Comparison of ENCODE assay signal across 8 cellular contexts in the genomic region with DNA sequence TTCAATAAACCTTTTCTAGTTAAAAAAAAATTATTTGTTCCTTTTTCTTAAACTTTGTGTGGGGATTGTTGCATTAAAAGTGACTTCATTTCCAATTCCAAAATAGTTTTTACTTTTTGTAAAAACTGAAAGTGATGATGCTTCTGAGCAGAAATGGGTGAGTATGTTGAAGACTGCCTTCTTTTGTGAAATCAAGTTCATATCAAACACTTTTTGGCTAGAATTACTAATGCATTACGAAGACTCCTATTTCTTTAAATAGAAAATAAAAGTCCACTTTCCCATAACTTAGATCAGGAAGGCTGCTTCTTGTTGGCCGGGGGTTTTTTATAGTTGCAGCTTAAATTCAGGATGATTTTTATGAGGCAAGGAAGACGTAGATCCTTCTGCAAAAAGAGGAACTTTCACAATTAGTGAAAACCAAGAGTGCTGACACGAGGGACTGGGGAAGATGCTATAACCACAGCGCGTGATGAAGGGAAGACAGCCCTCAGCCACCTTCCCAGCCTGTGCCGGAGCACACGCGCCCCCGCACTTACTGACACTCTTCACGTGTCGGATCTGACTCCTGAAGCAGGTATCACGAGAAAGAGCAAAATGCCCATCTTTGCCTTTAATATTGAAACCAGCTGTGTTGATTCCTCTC.
DNase-seq lines count a peak whose midpoint lies in the region; ATAC-seq and TF ChIP-seq lines count a peak whose summit lies in the region.

No MANE protein-coding gene starts in this region.

- no TSS peak for BruUV-seq in MCF 10A (replicated peaks; lab: Mats Ljungman, UMichigan)

- peaks cover 33% of the 10 kb centered on the region for H3K4me1 Mint-ChIP-seq in activated T-cell treated with anti-CD3 and anti-CD28 coated beads, Interleukin-2, amount 50 U/mL, for 72 hours (ENCODE audit: low read depth)
- no peaks in the 10 kb centered on the region for H3K4me1 Mint-ChIP-seq in MCF 10A (ENCODE audit: insufficient read depth, unreplicated experiment)

- peak; percentile 35 to 55 for DNase-seq in activated T-cell treated with anti-CD3 and anti-CD28 coated beads, Interleukin-2, amount 50 U/mL, for 72 hours
- peak; percentile 22 for DNase-seq in putamen (ENCODE audit: low spot score)
- DNase-seq in MCF 10A (ENCODE audit: unreplicated experiment): no peak
- no peak for DNase-seq in DMS153 treated with DMSO at 0.1 percent for 48 hours (lab: John Stamatoyannopoulos, UW; ENCODE audit: unreplicated experiment)
- DNase-seq in germinal center (ENCODE audit: low spot score): no peak
- no peak for DNase-seq in iPS-NIHi7 (ENCODE audit: extremely low spot score)

- ATAC-seq in GM18505 (IDR thresholded peaks at IDR 0.05; ENCODE audit: unreplicated experiment): peak; percentile 66
- peak; percentile 54 for ATAC-seq in HG03432 (IDR thresholded peaks at IDR 0.05; ENCODE audit: unreplicated experiment)
- ATAC-seq in activated T-cell treated with anti-CD3 and anti-CD28 coated beads, Interleukin-2, amount 50 U/mL, for 72 hours (replicated peaks in 1 of 2): peak; percentile 76 to 87

- H3K27me3 Mint-ChIP-seq in activated T-cell treated with anti-CD3 and anti-CD28 coated beads, Interleukin-2, amount 50 U/mL, for 72 hours (ENCODE audit: low read depth): peaks cover 81% of the 10 kb centered on the region
- no peaks in the 10 kb centered on the region for H3K27me3 Mint-ChIP-seq in MCF 10A (ENCODE audit: insufficient read depth, unreplicated experiment)

- no peak for TF ChIP-seq POLR2A in GM18505 (IDR thresholded peaks at IDR 0.05; ENCODE audit: borderline replicate concordance, extremely low read depth, insufficient read depth, insufficient read length)

- POLR2A ChIA-PET in MCF 10A (lab: Yijun Ruan, JAX): no interaction called here

- no peak for TF ChIP-seq CTCF in MCF 10A (IDR thresholded peaks at IDR 0.05; ENCODE audit: unreplicated experiment)

- no peaks in the 10 kb centered on the region for H3K36me3 Mint-ChIP-seq in activated T-cell treated with anti-CD3 and anti-CD28 coated beads, Interleukin-2, amount 50 U/mL, for 72 hours (ENCODE audit: insufficient read depth in 2 of 2)
- no peaks in the 10 kb centered on the region for H3K36me3 Mint-ChIP-seq in MCF 10A (ENCODE audit: insufficient read depth, unreplicated experiment)

- CTCF ChIA-PET in MCF 10A (lab: Yijun Ruan, JAX): interaction anchor here (0.6 kb wide), 1 partner anchor 9 kb away, joined by 3 read pairs; no protein-coding TSS in a partner anchor

- no peak overlapping the region for H3K27ac Mint-ChIP-seq in activated T-cell treated with anti-CD3 and anti-CD28 coated beads, Interleukin-2, amount 50 U/mL, for 72 hours
- H3K27ac Mint-ChIP-seq in MCF 10A (ENCODE audit: low read depth, unreplicated experiment): no peak overlapping the region

- peak overlapping the region; percentile 37 to 82 for H3K4me3 Mint-ChIP-seq in activated T-cell treated with anti-CD3 and anti-CD28 coated beads, Interleukin-2, amount 50 U/mL, for 72 hours
- no peak overlapping the region for H3K4me3 Mint-ChIP-seq in MCF 10A (ENCODE audit: unreplicated experiment)

- H3K9me3 Mint-ChIP-seq in activated T-cell treated with anti-CD3 and anti-CD28 coated beads, Interleukin-2, amount 50 U/mL, for 72 hours: no peaks in the 10 kb centered on the region
- H3K9me3 Mint-ChIP-seq in MCF 10A (ENCODE audit: unreplicated experiment): no peaks in the 10 kb centered on the region

- intact Hi-C loops in MCF 10A (cut with micrococcal nuclease): no loop called here

Comparison
In these comparisons a context has a peak if more than half of its experiments do, and no peak if none do; other contexts are left out.
1. DNase-seq: peak in activated T-cell treated with anti-CD3 and anti-CD28 coated beads, Interleukin-2, amount 50 U/mL, for 72 hours (2 of 2) and putamen (single experiment); none in MCF 10A (single experiment), DMS153 treated with DMSO at 0.1 percent for 48 hours (single experiment), germinal center (single experiment) and iPS-NIHi7 (single experiment).
2. Peak in every context shown above with its lines, with median percentiles within 50 percentile points of each other: ATAC-seq.